ENCODE assay signal across 16 cellular contexts in the genomic region with DNA sequence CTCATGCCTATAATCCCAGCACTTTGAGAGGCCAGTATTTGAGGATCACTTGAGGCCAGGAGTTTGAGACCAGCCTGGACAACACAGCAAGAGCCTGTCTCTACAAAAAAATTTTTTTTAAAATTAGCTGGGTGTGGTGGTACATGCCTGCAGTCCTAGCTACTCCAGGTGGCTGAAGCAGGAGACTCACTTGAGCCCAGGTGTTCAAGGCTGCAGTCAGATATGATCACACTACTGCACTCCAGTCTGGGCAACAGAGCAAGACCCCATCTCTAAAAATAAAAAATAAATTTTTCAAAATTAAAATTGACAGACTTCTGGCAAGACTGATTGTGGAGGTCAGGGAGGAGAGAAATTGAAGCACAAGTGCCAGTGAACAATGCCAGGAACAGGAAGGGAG.
DNase-seq lines count a peak whose midpoint lies in the region; ATAC-seq, FAIRE-seq and TF ChIP-seq lines count a peak whose summit lies in the region.
"Had no signal": no experiment of that assay in that cellular context is flagged by ENCODE, and none has a peak within 500 bp of the region (broad histone marks: within the 10 kb centered on the region; RNA-seq: fewer than 3 reads in every experiment).

No MANE protein-coding gene starts in this region.

- no peak overlapping the region for H3K23ac ChIP-seq in trophoblast cell (ENCODE audit: low read length)

- no peak overlapping the region for H3K4ac ChIP-seq in trophoblast cell (ENCODE audit: low read depth, low read length)

- TF ChIP-seq RAD21 in GM12878 (IDR thresholded peaks at IDR 0.05; ENCODE audit: insufficient read depth, low read depth, low read length): no peak

- no peak overlapping the region for H4K12ac ChIP-seq in trophoblast cell (ENCODE audit: low read depth, low read length)

- in situ Hi-C loops in GM12878 (cut with MboI): loop anchor here (10.0 kb wide), 1 partner anchor 267 kb away; the partner anchor contains the start of gene SLC6A9

- H3K27ac Mint-ChIP-seq in GM23338: no peak overlapping the region
- H3K27ac Mint-ChIP-seq: B cell; CD4-positive, alpha-beta T cell had no signal

- no peak overlapping the region for H2BK5ac ChIP-seq in trophoblast cell (ENCODE audit: low read depth, low read length, poor library complexity)

- H3K4me2 ChIP-seq in GM23338: no peak overlapping the region
- no peak overlapping the region for H3K4me2 ChIP-seq in GM12878 (ENCODE audit: control insufficient read depth, insufficient read depth)
- H3K4me2 ChIP-seq in trophoblast cell (ENCODE audit: low read length): no peak overlapping the region

- no peaks in the 10 kb centered on the region for H3K79me2 ChIP-seq in GM23338 (replicated peaks; ENCODE audit: insufficient read depth)
- H3K79me2 ChIP-seq in GM12878 (ENCODE audit: control insufficient read depth, insufficient read depth, low read length): peaks cover 5% of the 10 kb centered on the region
- no peaks in the 10 kb centered on the region for H3K79me2 ChIP-seq in trophoblast cell (ENCODE audit: control insufficient read depth, insufficient read depth, low read length, poor library complexity)

- intact Hi-C loops in GM12878 (cut with micrococcal nuclease; ENCODE audit: unreplicated experiment) (no loop called here), pancreas (cut with DNase I) (loop anchor here in 1 of 3 donors (10.0 kb wide), 2 partner anchors 167 to 267 kb away; partner anchors contain the start of genes ARTN and SLC6A9)

- peaks cover 54% of the 10 kb centered on the region for H3K4me1 ChIP-seq in GM23338 (ENCODE audit: insufficient read depth)
- peaks cover 33% of the 10 kb centered on the region for H3K4me1 ChIP-seq in GM12878 (ENCODE audit: control insufficient read depth, insufficient read depth, low read length)
- peaks cover 43% of the 10 kb centered on the region for H3K4me1 ChIP-seq in foreskin keratinocyte
- H3K4me1 ChIP-seq in pancreas: no peaks in the 10 kb centered on the region
- H3K4me1 ChIP-seq in trophoblast cell (ENCODE audit: control insufficient read depth in 1 of 2, insufficient read depth in 2 of 2, low read length in 2 of 2): peaks cover 5 to 6% of the 10 kb centered on the region in 2 experiments

- no peaks in the 10 kb centered on the region for H3K36me3 ChIP-seq in GM23338 (ENCODE audit: insufficient read depth)
- H3K36me3 ChIP-seq in GM12878 (ENCODE audit: control insufficient read depth in 2 of 2, insufficient read depth in 2 of 2, low read length in 1 of 2): no peaks in the 10 kb centered on the region
- H3K36me3 ChIP-seq in pancreas: no peaks in the 10 kb centered on the region
- no peaks in the 10 kb centered on the region for H3K36me3 ChIP-seq in trophoblast cell (ENCODE audit: control insufficient read depth in 1 of 2, insufficient read depth in 2 of 2, low read length in 2 of 2)

- no peak overlapping the region for H2BK12ac ChIP-seq in trophoblast cell (ENCODE audit: low read length)

- H3K18ac ChIP-seq in trophoblast cell (ENCODE audit: low read length): no peak overlapping the region

- TF ChIP-seq CTCF in GM23338 (conservative IDR thresholded peaks at IDR 0.05; ENCODE audit: low read depth in 2 of 2): no peak
- TF ChIP-seq CTCF in RWPE1 (conservative IDR thresholded peaks at IDR 0.05; ENCODE audit: low read depth): no peak
- no peak for TF ChIP-seq CTCF in GM12878 (IDR thresholded peaks at IDR 0.05 in 2 of 3, conservative IDR thresholded peaks at IDR 0.05 in 1 of 3; ENCODE audit: control insufficient read depth in 2 of 3, extremely low read depth in 1 of 3, insufficient read depth in 1 of 3, low read depth in 3 of 3, low read length in 3 of 3)
- no peak for TF ChIP-seq CTCF in foreskin keratinocyte (conservative IDR thresholded peaks at IDR 0.05)
- TF ChIP-seq CTCF in pancreas (IDR thresholded peaks at IDR 0.05): no peak

- no TSS peak for BruUV-seq in GM12878 (replicated peaks; lab: Mats Ljungman, UMichigan)

- no peak overlapping the region for H4K8ac ChIP-seq in trophoblast cell (ENCODE audit: low read depth, low read length)

- peaks cover 35% of the 10 kb centered on the region for H3K4me1 Mint-ChIP-seq in GM23338

- H3K9me2 ChIP-seq in GM23338 (ENCODE audit: insufficient read depth): no peaks in the 10 kb centered on the region

- CTCF ChIA-PET in RWPE1 (lab: Yijun Ruan, JAX): interaction anchor here (7.3 kb wide), 1 partner anchor 167 kb away, joined by 150 read pairs; the partner anchor contains the start of gene ARTN
- CTCF ChIA-PET in GM12878 (lab: Yijun Ruan, JAX): interaction anchor here (1.0 to 14.9 kb wide), 10 partner anchors 15 to 279 kb away, joined by 3 to 1117 read pairs (median 4); partner anchors contain the start of genes ARTN and IPO13

- RAD21 ChIA-PET in GM12878 (lab: Charles Lee; ENCODE audit: unreplicated experiment): interaction anchor here (0.7 to 9.2 kb wide), 8 partner anchors 16 to 178 kb away, joined by 3 to 587 read pairs (median 16); partner anchors contain the start of genes ARTN and IPO13

- H3K9me3 Mint-ChIP-seq in GM23338: no peaks in the 10 kb centered on the region
- H3K9me3 Mint-ChIP-seq: CD4-positive, alpha-beta T cell had no signal

- H3K36me3 Mint-ChIP-seq in GM23338 (ENCODE audit: low read depth): no peaks in the 10 kb centered on the region

- POLR2A ChIA-PET in RWPE1 (lab: Yijun Ruan, JAX; ENCODE audit: low non-redundant PET) (no interaction called here), GM12878 (lab: Charles Lee) (interaction anchor here (1.4 to 1.9 kb wide), 3 partner anchors 63 to 179 kb away, joined by 4 to 8 read pairs (median 7); partner anchors contain the start of genes IPO13 and KDM4A)

- H3K4me3 ChIP-seq in GM23338: no peak overlapping the region
- no peak overlapping the region for H3K4me3 ChIP-seq in GM12878
- H3K4me3 ChIP-seq in pancreas: no peak overlapping the region
- H3K4me3 ChIP-seq in trophoblast cell (ENCODE audit: low read depth, low read length): no peak overlapping the region

- no peak overlapping the region for H2AK5ac ChIP-seq in trophoblast cell (ENCODE audit: low read length)

- DNase-seq in GM23338 (ENCODE audit: low spot score) (no peak), RWPE1 (ENCODE audit: low spot score) (no peak), GM12878 (ENCODE audit: low read depth, low spot score) (no peak), foreskin keratinocyte (no peak), pancreas (no peak), NCI-H1417 treated with DMSO at 0.1 percent for 48 hours (lab: John Stamatoyannopoulos, UW) (no peak), trophoblast cell (no peak), Kasumi-1 (lab: John Stamatoyannopoulos, UW) (no peak)
- DNase-seq: C1 segment of cervical spinal cord; Calu3; CD4-positive, alpha-beta T cell; DMS79; IMR-90 had no signal

- H3K27me3 Mint-ChIP-seq in GM23338 (ENCODE audit: insufficient read depth, low read depth, poor library complexity): peaks cover 2% of the 10 kb centered on the region
- H3K27me3 Mint-ChIP-seq: B cell; CD4-positive, alpha-beta T cell had no signal

- no peak overlapping the region for H2BK120ac ChIP-seq in trophoblast cell (ENCODE audit: insufficient read depth, low read length, poor library complexity)

- peak overlapping the region; percentile 96 for H3K27ac ChIP-seq in GM23338 (ENCODE audit: low read depth)
- peak overlapping the region; percentile 61; the same call in 1 of the 2 replicates for H3K27ac ChIP-seq in RWPE1
- peak overlapping the region; percentile 81 for H3K27ac ChIP-seq in GM12878 (ENCODE audit: control insufficient read depth, insufficient read depth)
- H3K27ac ChIP-seq in foreskin keratinocyte: peak overlapping the region; percentile 26
- no peak overlapping the region for H3K27ac ChIP-seq in pancreas
- no peak overlapping the region for H3K27ac ChIP-seq in trophoblast cell (ENCODE audit: low read depth, low read length)

- no peak for ATAC-seq in GM23338
- no peak for ATAC-seq in GM12878
- ATAC-seq in foreskin keratinocyte: no peak
- ATAC-seq in pancreas: no peak
- ATAC-seq: HCT116 had no signal

- H4K20me1 ChIP-seq in GM23338 (replicated peaks; ENCODE audit: insufficient read depth) (no peaks in the 10 kb centered on the region), GM12878 (ENCODE audit: control insufficient read depth, insufficient read depth) (no peaks in the 10 kb centered on the region)

- no peak overlapping the region for H3K14ac ChIP-seq in trophoblast cell (ENCODE audit: low read length)

- H3F3A ChIP-seq in GM23338 (replicated peaks; ENCODE audit: low read depth): peaks cover 7% of the 10 kb centered on the region; the same call in 1 of the 2 replicates

- SMC1A ChIA-PET in GM12878 (lab: Charles Lee; ENCODE audit: uncharacterized antibody, unreplicated experiment): interaction anchor here (0.6 to 9.0 kb wide), 8 partner anchors 16 to 187 kb away, joined by 3 to 481 read pairs (median 6); partner anchors contain the start of gene ARTN

- TF ChIP-seq EP300 in GM12878 (IDR thresholded peaks at IDR 0.05; ENCODE audit: borderline replicate concordance in 1 of 2, control insufficient read depth in 1 of 2, low read depth in 2 of 2, low read length in 2 of 2): no peak

- no peaks in the 10 kb centered on the region for H3K9me3 ChIP-seq in GM12878 (replicated peaks; ENCODE audit: control insufficient read depth, insufficient read depth, low read length)
- no peaks in the 10 kb centered on the region for H3K9me3 ChIP-seq in pancreas
- no peaks in the 10 kb centered on the region for H3K9me3 ChIP-seq in trophoblast cell (ENCODE audit: insufficient read depth, low read depth, low read length)

- H3K79me1 ChIP-seq in trophoblast cell (ENCODE audit: low read length): peaks cover 8% of the 10 kb centered on the region

- no peak for TF ChIP-seq POLR2A in GM12878 (IDR thresholded peaks at IDR 0.05; ENCODE audit: low read depth, low read length)

- H3K4me3 Mint-ChIP-seq in GM23338: no peak overlapping the region
- H3K4me3 Mint-ChIP-seq: B cell; CD4-positive, alpha-beta T cell had no signal

- H3K27me3 ChIP-seq in GM23338 (ENCODE audit: insufficient read depth): no peaks in the 10 kb centered on the region
- H3K27me3 ChIP-seq in GM12878 (replicated peaks in 1 of 2; ENCODE audit: control insufficient read depth in 2 of 2, insufficient read depth in 2 of 2, low read length in 1 of 2): no peaks in the 10 kb centered on the region
- H3K27me3 ChIP-seq in foreskin keratinocyte: no peaks in the 10 kb centered on the region
- H3K27me3 ChIP-seq in pancreas: no peaks in the 10 kb centered on the region
- H3K27me3 ChIP-seq in trophoblast cell (ENCODE audit: insufficient read depth, low read length): no peaks in the 10 kb centered on the region

- H3K9ac ChIP-seq in GM12878 (ENCODE audit: control insufficient read depth, insufficient read depth, low read length): no peak overlapping the region
- no peak overlapping the region for H3K9ac ChIP-seq in trophoblast cell (ENCODE audit: low read length)

- H4K91ac ChIP-seq in trophoblast cell (ENCODE audit: low read depth, low read length): no peak overlapping the region

- H2AFZ ChIP-seq in GM23338 (no peak overlapping the region), GM12878 (ENCODE audit: control insufficient read depth, low read depth, low read length) (no peak overlapping the region), trophoblast cell (ENCODE audit: insufficient read depth, low read length, poor library complexity) (no peak overlapping the region)

- FAIRE-seq in GM12878 (lab: Jason Lieb, UNC) (no peak), pancreas (lab: Jason Lieb, UNC) (no peak)
- FAIRE-seq: GM12891 had no signal

TF ChIP-seq in GM23338, 12 proteins besides CTCF, POLR2A, EP300 and RAD21 (continues in another document):
- no peak for TF ChIP-seq NANOG (IDR thresholded peaks at IDR 0.05; ENCODE audit: borderline replicate concordance)

Comparison
In these comparisons a context has a peak if more than half of its experiments do, and no peak if none do; other contexts are left out.
1. H3K27ac ChIP-seq: peak in GM23338 (single experiment), RWPE1 (single experiment), GM12878 (single experiment) and foreskin keratinocyte (single experiment); none in pancreas (0 of 4) and trophoblast cell (single experiment).